26 cellular contexts compared by ENCODE assay signal in the genomic region with DNA sequence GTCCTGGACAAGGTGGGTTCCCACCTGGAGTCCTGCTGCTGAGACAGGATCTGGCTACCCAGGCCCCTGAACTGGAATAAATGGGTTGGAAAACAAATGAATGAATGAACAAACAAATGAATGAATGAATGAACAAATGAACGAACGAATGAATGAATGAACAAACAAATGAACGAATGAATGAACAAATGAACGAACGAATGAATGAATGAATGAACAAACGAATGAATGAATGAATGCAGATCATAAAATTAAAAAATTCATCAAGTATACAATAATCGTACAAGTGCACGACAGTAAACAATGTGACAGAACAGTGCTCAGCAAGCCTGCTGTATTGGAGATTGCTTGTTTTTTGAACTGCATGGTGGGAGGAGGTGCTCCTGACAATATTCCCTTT.
"Had no signal": no experiment of that assay in that cellular context is flagged by ENCODE, and none has a peak within 500 bp of the region (broad histone marks: within the 10 kb centered on the region; RNA-seq: fewer than 3 reads in every experiment).

No MANE protein-coding gene starts in this region.

- H3K4me1 ChIP-seq: colonic mucosa, esophagus squamous epithelium, gastrocnemius medialis, heart right ventricle, left lung, lower lobe of right lung had no signal

- H3K27me3 ChIP-seq: colonic mucosa, esophagus squamous epithelium, gastrocnemius medialis, heart right ventricle, left lung had no signal

- FAIRE-seq: endometrium, islet of Langerhans, keratinocyte had no signal

- ATAC-seq: effector memory CD8-positive, alpha-beta T cell; esophagus mucosa; gastrocnemius medialis; heart right ventricle; left cardiac atrium; left lung; left ventricle myocardium superior; lower lobe of right lung; naive thymus-derived CD4-positive, alpha-beta T cell had no signal

- H3K27ac ChIP-seq: colonic mucosa, epithelial cell of prostate, esophagus squamous epithelium, gastrocnemius medialis, heart right ventricle, left lung, lower lobe of right lung had no signal

- H3K9me3 ChIP-seq: colonic mucosa, esophagus squamous epithelium, gastrocnemius medialis, left lung, lower lobe of right lung had no signal

- H3K4me3 ChIP-seq: colonic mucosa, esophagus squamous epithelium, gastrocnemius medialis, heart right ventricle, left lung, lower lobe of right lung had no signal

- H3K36me3 ChIP-seq: colonic mucosa, esophagus squamous epithelium, gastrocnemius medialis, heart right ventricle, left lung, lower lobe of right lung had no signal

- DNase-seq: colonic mucosa; cortex of kidney; effector CD8-positive, alpha-beta T cell; effector memory CD8-positive, alpha-beta T cell; endodermal cell; erythroblast; esophagus squamous epithelium; foreskin fibroblast; foreskin melanocyte; gastrocnemius medialis; glutamatergic neuron; head of caudate nucleus; heart right ventricle; hippocampal formation; left cardiac atrium; left lung; left ventricle myocardium superior; lower lobe of right lung; mesendoderm; midbrain; naive thymus-derived CD4-positive, alpha-beta T cell had no signal
